Comparison of ENCODE assay signal across 18 cellular contexts in genomic region chr17:9643611-9644010, GRCh38. TPM values are rescaled to one million over a fixed set of nuclear protein-coding genes. Genes with fewer than 3 reads are reported as not detected.
A peak's percentile ranks its signal among the peaks of the same experiment; 100 is the strongest.
DNase-seq lines count a peak whose midpoint lies in the region; ATAC-seq and TF ChIP-seq lines count a peak whose summit lies in the region.
"Had no signal": no experiment of that assay in that cellular context is flagged by ENCODE, and none has a peak within 500 bp of the region (broad histone marks: within the 10 kb centered on the region; RNA-seq: fewer than 3 reads in every experiment).

No MANE protein-coding gene starts in this region.

- no peak overlapping the region for H3K4me3 ChIP-seq in HCT116 (replicated peaks in 1 of 2; ENCODE audit: low read depth in 1 of 2, low read length in 2 of 2)
- H3K4me3 ChIP-seq in epithelial cell of proximal tubule (ENCODE audit: low read depth, low read length): peak overlapping the region; percentile 79
- H3K4me3 ChIP-seq in osteoblast (ENCODE audit: insufficient read depth, low read length): no peak overlapping the region
- H3K4me3 ChIP-seq in esophagus muscularis mucosa: no peak overlapping the region
- H3K4me3 ChIP-seq: cardiac muscle cell, right atrium auricular region had no signal

- peaks cover 39% of the 10 kb centered on the region for H3K27me3 ChIP-seq in CD4-positive, alpha-beta T cell (ENCODE audit: control insufficient read depth, insufficient read depth, low read length)
- H3K27me3 ChIP-seq in HCT116 (ENCODE audit: insufficient read depth, low read length): no peaks in the 10 kb centered on the region
- H3K27me3 ChIP-seq in osteoblast (ENCODE audit: insufficient read depth, low read length): peaks cover 15% of the 10 kb centered on the region
- H3K27me3 ChIP-seq in esophagus muscularis mucosa: peaks cover 0 to 61% (median 21%) of the 10 kb centered on the region in 4 donors

- no peak for ATAC-seq in CD4-positive, alpha-beta T cell (ENCODE audit: poor library complexity)
- no peak for ATAC-seq in HCT116
- no peak for ATAC-seq in GM21737 (IDR thresholded peaks at IDR 0.05; ENCODE audit: unreplicated experiment)

- H4K20me1 ChIP-seq in HCT116 (ENCODE audit: insufficient read depth) (no peaks in the 10 kb centered on the region), osteoblast (ENCODE audit: insufficient read depth, low read length) (no peaks in the 10 kb centered on the region)

- peaks cover 7% of the 10 kb centered on the region; the same call in 1 of the 2 replicates for H3K79me2 ChIP-seq in HCT116 (ENCODE audit: insufficient read depth, low read length)
- H3K79me2 ChIP-seq in osteoblast (ENCODE audit: insufficient read depth, low read length): no peaks in the 10 kb centered on the region

- no TSS peak for BruUV-seq in HCT116 (replicated peaks; lab: Mats Ljungman, UMichigan)

- peaks cover 29 to 43% of the 10 kb centered on the region in 2 experiments for H3K4me1 ChIP-seq in HCT116 (ENCODE audit: control insufficient read depth in 1 of 2, insufficient read depth in 2 of 2, low read length in 2 of 2)
- peaks cover 3% of the 10 kb centered on the region for H3K4me1 ChIP-seq in osteoblast (ENCODE audit: insufficient read depth, low read length)
- H3K4me1 ChIP-seq in esophagus muscularis mucosa: peaks cover 7 to 25% (median 21%) of the 10 kb centered on the region in 4 donors

- intact Hi-C loops in CD4-positive, alpha-beta T cell (cut with DNase I, micrococcal nuclease): no loop called here
- intact Hi-C loops in HCT116 (cut with micrococcal nuclease): loop anchor here (1.0 to 2.0 kb wide), 2 partner anchors 33 to 67 kb away; partner anchors contain the start of gene CFAP52
- intact Hi-C loops in esophagus muscularis mucosa (cut with DNase I): no loop called here

- H3K9ac ChIP-seq in HCT116 (ENCODE audit: low read length): no peak overlapping the region

- no peak overlapping the region for H3K27ac Mint-ChIP-seq in CD4-positive, alpha-beta T cell

- RAD21 ChIA-PET in HCT116 (lab: Charles Lee; ENCODE audit: low non-redundant PET in 1 of 2, low total read pairs in 2 of 2, uncharacterized antibody in 2 of 2, unreplicated experiment in 2 of 2): no interaction called here

- no peak overlapping the region for H3K27ac ChIP-seq in CD4-positive, alpha-beta T cell (ENCODE audit: low read depth, low read length)
- H3K27ac ChIP-seq in HCT116 (ENCODE audit: low read depth, low read length): no peak overlapping the region
- no peak overlapping the region for H3K27ac ChIP-seq in osteoblast (ENCODE audit: low read depth, low read length)
- no peak overlapping the region for H3K27ac ChIP-seq in esophagus muscularis mucosa (replicated peaks in 1 of 4)
- H3K27ac ChIP-seq: cardiac muscle cell, right atrium auricular region had no signal

- H3K27me3 Mint-ChIP-seq in CD4-positive, alpha-beta T cell: peaks cover 73% of the 10 kb centered on the region

- DNase-seq in CD4-positive, alpha-beta T cell: no peak
- no peak for DNase-seq in HCT116 (ENCODE audit: low read depth, low spot score)
- DNase-seq in epithelial cell of proximal tubule (ENCODE audit: low read depth): peak; percentile 35
- peak; percentile 52 for DNase-seq in osteoblast (ENCODE audit: insufficient read length, low spot score, missing footprints)
- no peak for DNase-seq in esophagus muscularis mucosa (ENCODE audit: extremely low spot score)
- no peak for DNase-seq in COR-L47 (lab: John Stamatoyannopoulos, UW)
- DNase-seq: AML-193; DMS 273 treated with DMSO at 0.1 percent for 48 hours; effector CD4-positive, alpha-beta T cell; Karpas-422; mammary epithelial cell; NCI-H526 treated with DMSO at 0.1 percent for 48 hours; SIG-M5; stimulated activated CD4-positive, alpha-beta T cell treated with anti-CD3 and anti-CD28 coated beads, Interleukin-15, amount 100 ng/mL, for 24 hours; stimulated activated naive CD4-positive, alpha-beta T cell treated with Interleukin-2 at 50 U/mL for 16 hours had no signal

- TF ChIP-seq CTCF in CD4-positive, alpha-beta T cell (IDR thresholded peaks at IDR 0.05): no peak
- TF ChIP-seq CTCF in HCT116 (IDR thresholded peaks at IDR 0.05 in 2 of 3, conservative IDR thresholded peaks at IDR 0.05 in 1 of 3; ENCODE audit: borderline replicate concordance in 1 of 3, insufficient read depth in 1 of 3, low read depth in 2 of 3, low read length in 2 of 3) (no peak), epithelial cell of proximal tubule (conservative IDR thresholded peaks at IDR 0.05; ENCODE audit: low read depth, low read length) (no peak), osteoblast (IDR thresholded peaks at IDR 0.05; ENCODE audit: extremely low read depth, low read depth, low read length) (no peak), esophagus muscularis mucosa (IDR thresholded peaks at IDR 0.05) (no peak)

- no peaks in the 10 kb centered on the region for H3K36me3 ChIP-seq in HCT116 (ENCODE audit: control insufficient read depth in 1 of 2, insufficient read depth in 2 of 2, low read length in 2 of 2)
- H3K36me3 ChIP-seq in osteoblast (ENCODE audit: insufficient read depth, low read length): no peaks in the 10 kb centered on the region
- H3K36me3 ChIP-seq in esophagus muscularis mucosa: no peaks in the 10 kb centered on the region
- H3K36me3 ChIP-seq: cardiac muscle cell, right atrium auricular region had no signal

- peaks cover 14% of the 10 kb centered on the region for H3K4me1 Mint-ChIP-seq in CD4-positive, alpha-beta T cell (ENCODE audit: low read depth)

- TF ChIP-seq RAD21 in HCT116 (IDR thresholded peaks at IDR 0.05; ENCODE audit: low read depth): no peak

- no peaks in the 10 kb centered on the region for H3K9me3 ChIP-seq in CD4-positive, alpha-beta T cell (ENCODE audit: control insufficient read depth, low read length)
- H3K9me3 ChIP-seq in HCT116 (ENCODE audit: control insufficient read depth in 1 of 2, insufficient read depth in 1 of 2, low read depth in 1 of 2, low read length in 2 of 2): no peaks in the 10 kb centered on the region
- no peaks in the 10 kb centered on the region for H3K9me3 ChIP-seq in osteoblast (ENCODE audit: low read depth, low read length)
- no peaks in the 10 kb centered on the region for H3K9me3 ChIP-seq in esophagus muscularis mucosa
- H3K9me3 ChIP-seq: right atrium auricular region had no signal

- WGBS in esophagus muscularis mucosa: 80% methylated on average over 5 of the region's 5 CpGs

- H3K36me3 Mint-ChIP-seq in CD4-positive, alpha-beta T cell (ENCODE audit: low read depth): no peaks in the 10 kb centered on the region

- CTCF ChIA-PET in CD4-positive, alpha-beta T cell (lab: Charles Lee): no interaction called here
- CTCF ChIA-PET in HCT116 (lab: Charles Lee): no interaction called here

- H2AFZ ChIP-seq in HCT116 (ENCODE audit: low read depth, low read length, poor library complexity, severe bottlenecking) (no peak overlapping the region), osteoblast (ENCODE audit: low read length) (no peak overlapping the region)

- TF ChIP-seq POLR2A in HCT116 (IDR thresholded peaks at IDR 0.05; ENCODE audit: borderline replicate concordance, extremely low read depth, insufficient read depth, insufficient read length) (no peak), esophagus muscularis mucosa (IDR thresholded peaks at IDR 0.05; ENCODE audit: low read depth) (no peak)

- H3K4me3 Mint-ChIP-seq in CD4-positive, alpha-beta T cell: peak overlapping the region; percentile 62

- H3K9me2 ChIP-seq in HCT116 (ENCODE audit: insufficient read depth): no peaks in the 10 kb centered on the region

- H3K4me2 ChIP-seq in HCT116 (ENCODE audit: low read length): peak overlapping the region; percentile 90; the same call in 1 of the 2 replicates
- no peak overlapping the region for H3K4me2 ChIP-seq in osteoblast (ENCODE audit: insufficient read depth, low read length)

- POLR2A ChIA-PET in CD4-positive, alpha-beta T cell (lab: Charles Lee): no interaction called here
- POLR2A ChIA-PET in HCT116 (lab: Charles Lee): interaction anchor here (0.7 kb wide), 1 partner anchor 10 kb away, joined by 4 read pairs; no protein-coding TSS in a partner anchor

- no peaks in the 10 kb centered on the region for H3K9me3 Mint-ChIP-seq in CD4-positive, alpha-beta T cell

- TF ChIP-seq EP300 in esophagus muscularis mucosa (IDR thresholded peaks at IDR 0.05): no peak

TF ChIP-seq in HCT116, 20 proteins besides CTCF, POLR2A, EP300 and RAD21:
- TF ChIP-seq FOSL1 (IDR thresholded peaks at IDR 0.05; ENCODE audit: low read depth) (no peak), REST (IDR thresholded peaks at IDR 0.05; ENCODE audit: low read depth) (no peak), EZH2 (IDR thresholded peaks at IDR 0.05) (no peak)

RNA-seq across cellular contexts. Expression of gene USP43, which starts 1.7 kb away (rescaled TPM):
- total RNA-seq in CD4-positive, alpha-beta T cell: under 1 TPM; 0.08 to 0.17 TPM
- total RNA-seq in HCT116 (2021; ENCODE audit: unreplicated experiment): 8.0 TPM
- 5.0 and 5.2 TPM in 2 replicates for polyA plus RNA-seq in HCT116 (2012)
- total RNA-seq in epithelial cell of proximal tubule: 7.8 and 10.3 TPM in 2 replicates
- total RNA-seq in osteoblast: under 0.01 and 0.36 TPM in 2 replicates
- total RNA-seq in esophagus muscularis mucosa: under 1 TPM in 3 of 4 donors, not detected in 1; 0.17 to 0.84 (median 0.17) TPM

Comparison
In these comparisons a context has a peak if more than half of its experiments do, and no peak if none do; other contexts are left out.
1. DNase-seq: peak in epithelial cell of proximal tubule (single experiment) and osteoblast (single experiment); none in CD4-positive, alpha-beta T cell (0 of 10), HCT116 (single experiment), esophagus muscularis mucosa (single experiment) and COR-L47 (single experiment).